In the genomic region with DNA sequence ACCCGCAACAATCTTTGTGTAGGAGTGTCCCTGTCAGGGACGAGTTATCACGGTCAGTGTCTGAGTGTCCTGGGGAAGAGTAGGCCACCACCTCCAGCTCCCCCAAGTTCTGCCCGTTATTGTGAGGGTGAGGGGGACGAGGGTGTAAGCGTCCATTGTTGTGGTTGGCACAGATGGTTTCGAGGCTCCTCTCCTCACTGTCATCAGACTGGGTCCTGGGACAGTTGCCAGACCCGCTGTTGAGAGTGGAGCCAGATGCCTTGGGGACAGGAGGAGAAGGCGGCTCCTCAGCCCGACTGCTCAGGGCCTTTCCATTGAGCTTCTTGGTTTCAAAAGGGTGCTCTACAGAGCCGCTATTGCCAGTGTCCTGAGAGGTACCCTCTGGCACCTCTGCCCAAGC, we compare ENCODE assay signal across 24 cellular contexts.
"Had no signal": no experiment of that assay in that cellular context is flagged by ENCODE, and none has a peak within 500 bp of the region (broad histone marks: within the 10 kb centered on the region; RNA-seq: fewer than 3 reads in every experiment).

No MANE protein-coding gene starts in this region.

- H3K4me3 ChIP-seq: esophagus squamous epithelium, pancreas, prostate gland, suprapubic skin, transverse colon had no signal

- H3K4me1 ChIP-seq: prostate gland had no signal

- H3K27ac ChIP-seq: epithelial cell of prostate, esophagus squamous epithelium, pancreas, prostate gland, suprapubic skin, transverse colon, WERI-Rb-1 had no signal

- H3K9me3 ChIP-seq: esophagus squamous epithelium, pancreas, prostate gland, suprapubic skin, transverse colon had no signal

- H3K27me3 ChIP-seq: esophagus squamous epithelium, pancreas, suprapubic skin, transverse colon had no signal

- ATAC-seq: activated CD4-positive, CD25-positive, alpha-beta regulatory T cell treated with anti-CD3 and anti-CD28 coated beads, Interleukin-2, amount 50 U/mL, for 24 hours; pancreas had no signal

- DNase-seq: activated CD4-positive, alpha-beta T cell treated with anti-CD3 and anti-CD28 coated beads for 48 hours; activated CD4-positive, alpha-beta T cell treated with anti-CD3 and anti-CD28 coated beads, Interleukin-2, amount 50 U/mL, for 48 hours; activated CD8-positive, alpha-beta memory T cell treated with anti-CD3 and anti-CD28 coated beads for 24 hours; activated gamma-delta T cell; activated naive CD4-positive, alpha-beta T cell treated with anti-CD3 and anti-CD28 coated beads, Interleukin-2, amount 50 U/mL, for 16 hours; amniotic stem cell; dermis blood vessel endothelial cell; effector CD4-positive, alpha-beta T cell; esophagus squamous epithelium; foreskin melanocyte; mammary epithelial cell; naive B cell; pancreas; retina; stimulated activated CD4-positive, alpha-beta T cell treated with anti-CD3 and anti-CD28 coated beads, Interleukin-15, amount 100 ng/mL, for 24 hours; stimulated activated CD4-positive, alpha-beta T cell treated with anti-CD3 and anti-CD28 coated beads, Interleukin-2, amount 100 ng/mL, for 24 hours; stimulated activated naive CD4-positive, alpha-beta T cell; T-helper 9 cell; transverse colon; WERI-Rb-1 had no signal
